26 cellular contexts compared by ENCODE assay signal in genomic region chr17:929547-929946, GRCh38. TPM values are rescaled to one million over a fixed set of nuclear protein-coding genes. Genes with fewer than 3 reads are reported as not detected.
DNase-seq lines count a peak whose midpoint lies in the region; ATAC-seq, FAIRE-seq and TF ChIP-seq lines count a peak whose summit lies in the region.
"Had no signal": no experiment of that assay in that cellular context is flagged by ENCODE, and none has a peak within 500 bp of the region (broad histone marks: within the 10 kb centered on the region; RNA-seq: fewer than 3 reads in every experiment).

No MANE protein-coding gene starts in this region.

- no TSS peak for BruUV-seq in IMR-90 (replicated peaks; lab: Mats Ljungman, UMichigan)

- TF ChIP-seq CTCF in A549 (IDR thresholded peaks at IDR 0.05): no peak
- TF ChIP-seq CTCF in IMR-90 (conservative IDR thresholded peaks at IDR 0.05; ENCODE audit: low read depth, low read length): no peak
- no peak for TF ChIP-seq CTCF in endodermal cell (conservative IDR thresholded peaks at IDR 0.05)
- TF ChIP-seq CTCF in progenitor cell of endocrine pancreas (IDR thresholded peaks at IDR 0.05; ENCODE audit: unreplicated experiment): no peak

- DNase-seq in A549 (ENCODE audit: low read depth in 1 of 2, low spot score in 1 of 2): no peak
- no peak for DNase-seq in IMR-90
- DNase-seq in endodermal cell: no peak
- no peak for DNase-seq in progenitor cell of endocrine pancreas (ENCODE audit: low spot score, unreplicated experiment)
- no peak for DNase-seq in occipital lobe (lab: John Stamatoyannopoulos, UW)
- DNase-seq in kidney tubule cell (ENCODE audit: low spot score): no peak
- no peak for DNase-seq in activated T-helper 2 cell treated with anti-CD3 and anti-CD28 coated beads, Interferon-gamma antibody, Interleukin-2, Interleukin-4, amounts not matched to agents 10 μg/mL and 5 μg/mL and 100 μg/mL, durations not matched to agents 14 hours and 24 hours and 36 hours (ENCODE audit: low spot score)
- no peak for DNase-seq in activated CD4-positive, alpha-beta T cell treated with anti-CD3 and anti-CD28 coated beads for 48 hours
- DNase-seq: activated CD4-positive, alpha-beta T cell treated with anti-CD3 and anti-CD28 coated beads, Interleukin-2, amount 50 U/mL, for 4 hours; activated CD8-positive, alpha-beta memory T cell treated with anti-CD3 and anti-CD28 coated beads, Interleukin-2, amount 50 U/mL, for 48 hours; activated naive CD8-positive, alpha-beta T cell treated with anti-CD3 and anti-CD28 coated beads for 36 hours; DND-41; effector memory CD8-positive, alpha-beta T cell; HFFc6; Kasumi-1; left colon; midbrain; NCI-H187; NCI-H774; PC-9; T-helper 2 cell had no signal

- H3K56ac ChIP-seq in IMR-90 (ENCODE audit: extremely low read depth, insufficient read depth, low read length): no peak overlapping the region

- H2BK120ac ChIP-seq in IMR-90 (ENCODE audit: low read depth, low read length): peak overlapping the region; percentile 80

- no peak for FAIRE-seq in A549 (lab: Jason Lieb, UNC)
- FAIRE-seq: colon, GM12892 had no signal

- TF ChIP-seq POLR2A in A549 (IDR thresholded peaks at IDR 0.05; ENCODE audit: low read length) (no peak), IMR-90 (IDR thresholded peaks at IDR 0.05; ENCODE audit: low read depth, low read length) (no peak)

- H4K5ac ChIP-seq in IMR-90 (ENCODE audit: low read depth, low read length): peak overlapping the region; percentile 13; the same call in 1 of the 2 replicates

- intact Hi-C loops in IMR-90 (cut with micrococcal nuclease): loop anchor here (2.0 kb wide), 1 partner anchor 61 kb away; no protein-coding TSS in a partner anchor
- intact Hi-C loops in activated T-helper 2 cell treated with anti-CD3 and anti-CD28 coated beads, Interferon-gamma antibody, Interleukin-2, Interleukin-4, amounts not matched to agents 10 μg/mL and 5 μg/mL and 100 μg/mL, durations not matched to agents 14 hours and 24 hours and 36 hours (cut with micrococcal nuclease): no loop called here

- H3K4me3 Mint-ChIP-seq in endodermal cell (no peak overlapping the region), progenitor cell of endocrine pancreas (ENCODE audit: low read depth) (no peak overlapping the region)
- H3K4me3 Mint-ChIP-seq in activated T-helper 2 cell treated with anti-CD3 and anti-CD28 coated beads, Interferon-gamma antibody, Interleukin-2, Interleukin-4, amounts not matched to agents 10 μg/mL and 5 μg/mL and 100 μg/mL, durations not matched to agents 14 hours and 24 hours and 36 hours (ENCODE audit: low read depth): no peak overlapping the region
- H3K4me3 Mint-ChIP-seq: activated naive CD8-positive, alpha-beta T cell treated with anti-CD3 and anti-CD28 coated beads for 36 hours; effector memory CD8-positive, alpha-beta T cell; HFFc6; natural killer cell treated with Interleukin-12 subunit alpha and Interleukin-12 subunit beta and Interleukin-15 and Interleukin-18, amount 100 ng/mL, for 72 hours had no signal

- H3K14ac ChIP-seq in IMR-90 (replicated peaks; ENCODE audit: low read depth, low read length): peak overlapping the region; percentile 3

- H3K36me3 Mint-ChIP-seq in endodermal cell (ENCODE audit: low read depth): peaks cover 28% of the 10 kb centered on the region
- H3K36me3 Mint-ChIP-seq in progenitor cell of endocrine pancreas (ENCODE audit: insufficient read depth): peaks cover 2% of the 10 kb centered on the region
- no peaks in the 10 kb centered on the region for H3K36me3 Mint-ChIP-seq in activated T-helper 2 cell treated with anti-CD3 and anti-CD28 coated beads, Interferon-gamma antibody, Interleukin-2, Interleukin-4, amounts not matched to agents 10 μg/mL and 5 μg/mL and 100 μg/mL, durations not matched to agents 14 hours and 24 hours and 36 hours (ENCODE audit: low read depth)
- H3K36me3 Mint-ChIP-seq: activated naive CD8-positive, alpha-beta T cell treated with anti-CD3 and anti-CD28 coated beads for 36 hours; natural killer cell treated with Interleukin-12 subunit alpha and Interleukin-12 subunit beta and Interleukin-15 and Interleukin-18, amount 100 ng/mL, for 72 hours had no signal

- 0 out of 2 replicates have a peak overlapping the region, but pooled peaks have one; percentile 2 for H3K23ac ChIP-seq in IMR-90 (ENCODE audit: low read depth, low read length)

- WGBS in A549 (ENCODE audit: missing lambda C conversion rate): 89% methylated on average over 9 of the region's 9 CpGs
- 83% methylated on average over 2 of the region's 9 CpGs; no CpG with 5 or more reads in 1 of the 2 experiments for WGBS in IMR-90 (ENCODE audit: extremely low coverage in 2 of 2, insufficient read length in 1 of 2), 2 experiments
- 92 to 97% methylated on average over 6 to 9 of the region's 9 CpGs for WGBS in endodermal cell (ENCODE audit: insufficient coverage in 1 of 2, insufficient read length in 1 of 2), 2 experiments

- H3K4me3 ChIP-seq in A549 (no peak overlapping the region), IMR-90 (ENCODE audit: insufficient read depth, low read depth, low read length) (no peak overlapping the region), endodermal cell (ENCODE audit: low read length) (no peak overlapping the region)
- H3K4me3 ChIP-seq: PC-9, SK-N-MC, thoracic aorta had no signal

- TF ChIP-seq RAD21 in A549 (conservative IDR thresholded peaks at IDR 0.05 in 1 of 2, IDR thresholded peaks at IDR 0.05 in 1 of 2) (no peak), IMR-90 (IDR thresholded peaks at IDR 0.05; ENCODE audit: low read length) (no peak)

- H3K27ac Mint-ChIP-seq in endodermal cell (peak overlapping the region; percentile 92), progenitor cell of endocrine pancreas (peak overlapping the region; percentile 92)
- no peak overlapping the region for H3K27ac Mint-ChIP-seq in activated T-helper 2 cell treated with anti-CD3 and anti-CD28 coated beads, Interferon-gamma antibody, Interleukin-2, Interleukin-4, amounts not matched to agents 10 μg/mL and 5 μg/mL and 100 μg/mL, durations not matched to agents 14 hours and 24 hours and 36 hours
- H3K27ac Mint-ChIP-seq: activated naive CD8-positive, alpha-beta T cell treated with anti-CD3 and anti-CD28 coated beads for 36 hours; effector memory CD8-positive, alpha-beta T cell; HFFc6; natural killer cell treated with Interleukin-12 subunit alpha and Interleukin-12 subunit beta and Interleukin-15 and Interleukin-18, amount 100 ng/mL, for 72 hours had no signal

- H2BK15ac ChIP-seq in IMR-90 (ENCODE audit: low read depth, low read length): peak overlapping the region; percentile 77; the same call in 2 of the 3 replicates

- H3K9ac ChIP-seq in IMR-90 (ENCODE audit: low read depth, low read length) (no peak overlapping the region), endodermal cell (ENCODE audit: extremely low read depth, low read length, poor library complexity, severe bottlenecking) (no peak overlapping the region)

- no peak overlapping the region for H2AFZ ChIP-seq in IMR-90 (replicated peaks; ENCODE audit: low read length, poor library complexity)
- H2AFZ ChIP-seq: PC-9 had no signal

- H3K9me3 ChIP-seq in A549 (no peaks in the 10 kb centered on the region), IMR-90 (ENCODE audit: control insufficient read depth, insufficient read depth, low read length) (no peaks in the 10 kb centered on the region), endodermal cell (ENCODE audit: control insufficient read depth, low read length) (no peaks in the 10 kb centered on the region)
- H3K9me3 ChIP-seq: thoracic aorta had no signal

- H2AK5ac ChIP-seq in IMR-90 (ENCODE audit: low read depth, low read length): peak overlapping the region; percentile 48

- H3K27ac ChIP-seq in A549: peak overlapping the region; percentile 5 to 69; a peak in 3 of 6 replicates
- no peak overlapping the region for H3K27ac ChIP-seq in IMR-90 (ENCODE audit: insufficient read depth, low read length)
- peak overlapping the region; percentile 3 for H3K27ac ChIP-seq in endodermal cell (ENCODE audit: low read depth, low read length)
- H3K27ac ChIP-seq: PC-9, thoracic aorta had no signal

- peaks cover 22 to 59% of the 10 kb centered on the region in 2 experiments for H3K79me1 ChIP-seq in IMR-90 (ENCODE audit: low read depth in 1 of 2, low read length in 2 of 2)

- in situ Hi-C loops in IMR-90 (cut with MboI; ENCODE audit: low sequenced_read_pairs): no loop called here

- peaks cover 69% of the 10 kb centered on the region for H3K4me1 Mint-ChIP-seq in endodermal cell
- peaks cover 41% of the 10 kb centered on the region for H3K4me1 Mint-ChIP-seq in progenitor cell of endocrine pancreas (ENCODE audit: low read depth)
- no peaks in the 10 kb centered on the region for H3K4me1 Mint-ChIP-seq in activated T-helper 2 cell treated with anti-CD3 and anti-CD28 coated beads, Interferon-gamma antibody, Interleukin-2, Interleukin-4, amounts not matched to agents 10 μg/mL and 5 μg/mL and 100 μg/mL, durations not matched to agents 14 hours and 24 hours and 36 hours (ENCODE audit: low read depth)
- H3K4me1 Mint-ChIP-seq: activated naive CD8-positive, alpha-beta T cell treated with anti-CD3 and anti-CD28 coated beads for 36 hours had no signal

- H2BK5ac ChIP-seq in IMR-90 (ENCODE audit: low read depth, low read length, poor library complexity, severe bottlenecking): no peak overlapping the region

- peaks cover 68% of the 10 kb centered on the region for H3K4me1 ChIP-seq in A549
- H3K4me1 ChIP-seq in IMR-90 (ENCODE audit: control insufficient read depth, insufficient read depth, low read length): peaks cover 31% of the 10 kb centered on the region
- peaks cover 34% of the 10 kb centered on the region for H3K4me1 ChIP-seq in endodermal cell (ENCODE audit: control insufficient read depth, insufficient read depth, low read length)

- dilution Hi-C loops in IMR-90 (cut with HindIII; ENCODE audit: low sequenced_read_pairs, unreplicated experiment): no loop called here

- H3K27me3 Mint-ChIP-seq in endodermal cell (ENCODE audit: insufficient read depth): no peaks in the 10 kb centered on the region
- H3K27me3 Mint-ChIP-seq in progenitor cell of endocrine pancreas: peaks cover 3% of the 10 kb centered on the region
- no peaks in the 10 kb centered on the region for H3K27me3 Mint-ChIP-seq in activated T-helper 2 cell treated with anti-CD3 and anti-CD28 coated beads, Interferon-gamma antibody, Interleukin-2, Interleukin-4, amounts not matched to agents 10 μg/mL and 5 μg/mL and 100 μg/mL, durations not matched to agents 14 hours and 24 hours and 36 hours (ENCODE audit: low read depth)

- H2AK9ac ChIP-seq in IMR-90 (replicated peaks; ENCODE audit: low read depth, low read length, poor library complexity): no peak overlapping the region

- peak overlapping the region; percentile 47 for H3K4ac ChIP-seq in IMR-90 (ENCODE audit: low read depth, low read length)

- peaks cover 9% of the 10 kb centered on the region for H3K36me3 ChIP-seq in IMR-90 (ENCODE audit: control insufficient read depth, insufficient read depth, low read length)
- peaks cover 47% of the 10 kb centered on the region for H3K36me3 ChIP-seq in endodermal cell (ENCODE audit: control insufficient read depth, insufficient read depth, low read length)
- H3K36me3 ChIP-seq: thoracic aorta had no signal

- no peak for ATAC-seq in A549
- ATAC-seq in IMR-90 (ENCODE audit: low read depth): no peak
- ATAC-seq: effector memory CD8-positive, alpha-beta T cell; left colon; natural killer cell treated with Interleukin-12 subunit alpha and Interleukin-12 subunit beta and Interleukin-15 and Interleukin-18, amount 100 ng/mL, for 72 hours had no signal

- peak overlapping the region; percentile 62 for H3K18ac ChIP-seq in IMR-90 (ENCODE audit: low read depth, low read length)

- H3K9me3 Mint-ChIP-seq in endodermal cell (no peaks in the 10 kb centered on the region), progenitor cell of endocrine pancreas (ENCODE audit: low read depth) (peaks cover 4% of the 10 kb centered on the region)
- H3K9me3 Mint-ChIP-seq in activated T-helper 2 cell treated with anti-CD3 and anti-CD28 coated beads, Interferon-gamma antibody, Interleukin-2, Interleukin-4, amounts not matched to agents 10 μg/mL and 5 μg/mL and 100 μg/mL, durations not matched to agents 14 hours and 24 hours and 36 hours: no peaks in the 10 kb centered on the region
- H3K9me3 Mint-ChIP-seq: activated naive CD8-positive, alpha-beta T cell treated with anti-CD3 and anti-CD28 coated beads for 36 hours; effector memory CD8-positive, alpha-beta T cell; HFFc6; natural killer cell treated with Interleukin-12 subunit alpha and Interleukin-12 subunit beta and Interleukin-15 and Interleukin-18, amount 100 ng/mL, for 72 hours had no signal

- peaks cover 19% of the 10 kb centered on the region for H3K9me1 ChIP-seq in IMR-90 (ENCODE audit: insufficient read depth, low read length)

- CTCF ChIA-PET in A549 (lab: Yijun Ruan, JAX) (interaction anchor here (1.2 to 7.6 kb wide), 11 partner anchors 8 to 134 kb away, joined by 3 to 52 read pairs (median 5); partner anchors contain the start of gene NXN), IMR-90 (lab: Yijun Ruan, JAX) (interaction anchor here (0.7 kb wide), 2 partner anchors 67 to 140 kb away, joined by 3 read pairs; partner anchors contain the start of gene TIMM22)

- no peak overlapping the region for H3K4me2 ChIP-seq in A549
- H3K4me2 ChIP-seq in IMR-90 (ENCODE audit: low read depth, low read length): no peak overlapping the region

- H2BK20ac ChIP-seq in IMR-90 (ENCODE audit: low read depth, low read length): peak overlapping the region; percentile 73

- peak overlapping the region in 1 of 2 experiments; percentile 48; a peak in 2 of 4 replicates for H4K8ac ChIP-seq in IMR-90 (ENCODE audit: low read depth in 2 of 2, low read length in 2 of 2)

- H4K20me1 ChIP-seq in IMR-90 (ENCODE audit: insufficient read depth, low read length): peaks cover 30% of the 10 kb centered on the region

- peak overlapping the region; percentile 45 for H4K91ac ChIP-seq in IMR-90 (ENCODE audit: insufficient read depth, low read depth, low read length)

- H3K27me3 ChIP-seq in IMR-90 (ENCODE audit: control insufficient read depth, insufficient read depth, low read length): no peaks in the 10 kb centered on the region
- H3K27me3 ChIP-seq in endodermal cell (ENCODE audit: control insufficient read depth, insufficient read depth, low read length, poor library complexity, severe bottlenecking): no peaks in the 10 kb centered on the region

- POLR2A ChIA-PET in A549 (lab: Yijun Ruan, JAX) (interaction anchor here (0.5 to 1.7 kb wide), 3 partner anchors 19 to 148 kb away, joined by 3 to 5 read pairs (median 4); partner anchors contain the start of genes GLOD4 and MRM3), IMR-90 (lab: Charles Lee; ENCODE audit: unreplicated experiment) (interaction anchor here (0.5 kb wide), 1 partner anchor 47 kb away, joined by 8 read pairs; no protein-coding TSS in a partner anchor)

- no peak for TF ChIP-seq EP300 in A549 (IDR thresholded peaks at IDR 0.05)

RNA-seq across cellular contexts. Expression of gene NXN, which starts 50.0 kb away (rescaled TPM):
- polyA plus RNA-seq in A549 (2011; rRNA removed) (22.2 and 24.6 TPM in 2 replicates), A549 (2017; fragmentation: RNase III; extraction: RNeasy Plus Mini Kit Qiagen cat#74134 plus additional on column Dnase treatment) (31.1 to 37.2 TPM (median 32.3 TPM) in 3 replicates), IMR-90 (2012; rRNA removed) (116 and 120 TPM in 2 replicates)
- polyA plus RNA-seq in A549 (2012; cell fraction: cytosol; rRNA removed): 37.0 and 51.9 TPM in 2 replicates
- 48.5 and 62.7 TPM in 2 replicates for polyA plus RNA-seq in A549 (2012; cell fraction: nucleus; rRNA removed)
- 51.8 and 54.6 TPM in 2 replicates for polyA minus RNA-seq in A549 (2011; rRNA and poly(A)+ RNA removed)
- total RNA-seq in IMR-90 (2012; rRNA removed) (52.5 and 52.8 TPM in 2 replicates), endodermal cell (100 to 1,000 TPM; 124 to 201 TPM), progenitor cell of endocrine pancreas (53.1 and 56.0 TPM in 2 replicates), occipital lobe (16.7 TPM)
- polyA plus RNA-seq in IMR-90 (2012; cell fraction: cytosol; rRNA removed): 89.4 and 117 TPM in 2 replicates
- 67.9 and 90.2 TPM in 2 replicates for polyA plus RNA-seq in IMR-90 (2012; cell fraction: nucleus; rRNA removed; ENCODE audit: low replicate concordance)
- 132 TPM for polyA plus RNA-seq in endodermal cell (2013, experiment 1 of 2)
- polyA plus RNA-seq in endodermal cell (2013, experiment 2 of 2): 112 TPM
- total RNA-seq in activated T-helper 2 cell treated with anti-CD3 and anti-CD28 coated beads, Interferon-gamma antibody, Interleukin-2, Interleukin-4, amounts not matched to agents 10 μg/mL and 5 μg/mL and 100 μg/mL, durations not matched to agents 14 hours and 24 hours and 36 hours: 0.43 and 0.48 TPM in 2 replicates

Comparison
In these comparisons a context has a peak if more than half of its experiments do, and no peak if none do; other contexts are left out.
1. RNA of gene NXN, which starts 50.0 kb away (total RNA-seq): 124 to 201 TPM in endodermal cell, 53.1 to 56.0 TPM in progenitor cell of endocrine pancreas, 52.5 to 52.8 TPM in IMR-90 and 16.7 TPM in occipital lobe (single experiment); 0.43 to 0.48 TPM in activated T-helper 2 cell treated with anti-CD3 and anti-CD28 coated beads, Interferon-gamma antibody, Interleukin-2, Interleukin-4, amounts not matched to agents 10 μg/mL and 5 μg/mL and 100 μg/mL, durations not matched to agents 14 hours and 24 hours and 36 hours; every median in the first group is over 10 times any median in the second.